Comparison of ENCODE assay signal across 14 cellular contexts in genomic region chr16:27974896-27975540, GRCh38.
A peak's percentile ranks its signal among the peaks of the same experiment; 100 is the strongest.
DNase-seq lines count a peak whose midpoint lies in the region; ATAC-seq and TF ChIP-seq lines count a peak whose summit lies in the region.
"Had no signal": no experiment of that assay in that cellular context is flagged by ENCODE, and none has a peak within 500 bp of the region (broad histone marks: within the 10 kb centered on the region; RNA-seq: fewer than 3 reads in every experiment).

No MANE protein-coding gene starts in this region.

- no peak overlapping the region for H2BK12ac ChIP-seq in trophoblast cell (ENCODE audit: low read length)

- no peaks in the 10 kb centered on the region for H3K4me1 ChIP-seq in trophoblast cell (ENCODE audit: control insufficient read depth in 1 of 2, insufficient read depth in 2 of 2, low read length in 2 of 2)
- H3K4me1 ChIP-seq in spleen: no peaks in the 10 kb centered on the region
- no peaks in the 10 kb centered on the region for H3K4me1 ChIP-seq in psoas muscle
- H3K4me1 ChIP-seq: BE2C, HAP-1 had no signal

- H3K4me3 ChIP-seq in trophoblast cell (ENCODE audit: low read depth, low read length) (no peak overlapping the region), spleen (no peak overlapping the region), psoas muscle (no peak overlapping the region)
- H3K4me3 ChIP-seq: GM23248, HAP-1 had no signal

- H3K4me1 Mint-ChIP-seq in glutamatergic neuron (ENCODE audit: low read depth, unreplicated experiment): no peaks in the 10 kb centered on the region

- DNase-seq in mesenteric fat pad (ENCODE audit: low spot score): peak; percentile 76
- DNase-seq in trophoblast cell: no peak
- DNase-seq in spleen: peak; percentile 12
- no peak for DNase-seq in RPMI8226
- no peak for DNase-seq in glutamatergic neuron
- DNase-seq in psoas muscle: no peak
- DNase-seq: ACHN; BE2C; C1 segment of cervical spinal cord; CD4-positive, CD25-positive, alpha-beta regulatory T cell; CD8-positive, alpha-beta memory T cell; COR-L47; GM23248 had no signal

- no peak overlapping the region for H4K8ac ChIP-seq in trophoblast cell (ENCODE audit: low read depth, low read length)

- no peak overlapping the region for H2BK5ac ChIP-seq in trophoblast cell (ENCODE audit: low read depth, low read length, poor library complexity)

- peaks cover 12% of the 10 kb centered on the region for H3K27me3 Mint-ChIP-seq in glutamatergic neuron (ENCODE audit: unreplicated experiment)

- TF ChIP-seq CTCF in spleen (IDR thresholded peaks at IDR 0.05 in 8 of 11, conservative IDR thresholded peaks at IDR 0.05 in 3 of 11) (no peak), glutamatergic neuron (IDR thresholded peaks at IDR 0.05; ENCODE audit: partially characterized antibody, unreplicated experiment) (no peak), psoas muscle (IDR thresholded peaks at IDR 0.05) (no peak)

- peaks cover 10% of the 10 kb centered on the region for H3K36me3 Mint-ChIP-seq in glutamatergic neuron (ENCODE audit: unreplicated experiment)
- H3K36me3 Mint-ChIP-seq: CD4-positive, CD25-positive, alpha-beta regulatory T cell; CD8-positive, alpha-beta memory T cell had no signal

- H2BK120ac ChIP-seq in trophoblast cell (ENCODE audit: insufficient read depth, low read length, poor library complexity): no peak overlapping the region

- no CpG with 5 or more reads among the region's 11 CpGs for WGBS in trophoblast cell (ENCODE audit: extremely low coverage, insufficient coverage, insufficient read length)
- WGBS in spleen, 5 donors: 79 to 89% (median 85%) methylated on average over 11 of the region's 11 CpGs
- WGBS in psoas muscle, 3 donors: 85 to 86% (median 86%) methylated on average over 11 of the region's 11 CpGs

- H3K4ac ChIP-seq in trophoblast cell (ENCODE audit: low read depth, low read length): no peak overlapping the region

- no peak overlapping the region for H3K23ac ChIP-seq in trophoblast cell (ENCODE audit: low read length)

- no peak overlapping the region for H3K4me3 Mint-ChIP-seq in glutamatergic neuron (ENCODE audit: unreplicated experiment)
- H3K4me3 Mint-ChIP-seq: CD4-positive, CD25-positive, alpha-beta regulatory T cell; CD8-positive, alpha-beta memory T cell had no signal

- TF ChIP-seq POLR2A in spleen (IDR thresholded peaks at IDR 0.05): no peak

- peaks cover 2% of the 10 kb centered on the region for H3K9me3 ChIP-seq in trophoblast cell (ENCODE audit: insufficient read depth, low read depth, low read length)
- H3K9me3 ChIP-seq in spleen: peaks cover 0 to 16% (median 6%) of the 10 kb centered on the region in 8 donors
- no peaks in the 10 kb centered on the region for H3K9me3 ChIP-seq in psoas muscle
- H3K9me3 ChIP-seq: BE2C, HAP-1 had no signal

- H3K4me2 ChIP-seq in trophoblast cell (ENCODE audit: low read length): no peak overlapping the region

- no peak overlapping the region for H2AK5ac ChIP-seq in trophoblast cell (ENCODE audit: low read length)

- H2AFZ ChIP-seq in trophoblast cell (ENCODE audit: insufficient read depth, low read length, poor library complexity): no peak overlapping the region
- H2AFZ ChIP-seq: GM23248 had no signal

- H3K27me3 ChIP-seq in trophoblast cell (ENCODE audit: insufficient read depth, low read length): no peaks in the 10 kb centered on the region
- peaks cover 0 to 31% (median 0%) of the 10 kb centered on the region in 7 donors for H3K27me3 ChIP-seq in spleen (replicated peaks in 1 of 7)
- peaks cover 0 to 4% (median 4%) of the 10 kb centered on the region in 3 donors for H3K27me3 ChIP-seq in psoas muscle (ENCODE audit: insufficient read depth in 3 of 3, low read length in 2 of 3)
- H3K27me3 ChIP-seq: BE2C had no signal

- H3K79me1 ChIP-seq in trophoblast cell (ENCODE audit: low read length): no peaks in the 10 kb centered on the region

- H3K9me3 Mint-ChIP-seq in glutamatergic neuron (ENCODE audit: unreplicated experiment): peaks cover 7% of the 10 kb centered on the region
- H3K9me3 Mint-ChIP-seq: CD8-positive, alpha-beta memory T cell had no signal

- H4K12ac ChIP-seq in trophoblast cell (ENCODE audit: low read depth, low read length): no peak overlapping the region

- no peaks in the 10 kb centered on the region for H3K79me2 ChIP-seq in trophoblast cell (ENCODE audit: control insufficient read depth, insufficient read depth, low read length, poor library complexity)

- no peak overlapping the region for H4K91ac ChIP-seq in trophoblast cell (ENCODE audit: low read depth, low read length)

- no peak overlapping the region for H3K14ac ChIP-seq in trophoblast cell (ENCODE audit: low read length)

- no peak overlapping the region for H3K27ac Mint-ChIP-seq in glutamatergic neuron (ENCODE audit: unreplicated experiment)
- H3K27ac Mint-ChIP-seq: CD4-positive, CD25-positive, alpha-beta regulatory T cell; CD8-positive, alpha-beta memory T cell had no signal

- ATAC-seq in psoas muscle: no peak

- H3K27ac ChIP-seq in trophoblast cell (ENCODE audit: low read depth, low read length) (no peak overlapping the region), spleen (no peak overlapping the region), psoas muscle (no peak overlapping the region)
- H3K27ac ChIP-seq: GM23248 had no signal

- H3K36me3 ChIP-seq in trophoblast cell (ENCODE audit: control insufficient read depth in 1 of 2, insufficient read depth in 2 of 2, low read length in 2 of 2) (no peaks in the 10 kb centered on the region), spleen (no peaks in the 10 kb centered on the region), psoas muscle (ENCODE audit: insufficient read depth in 1 of 2, low read depth in 1 of 2) (no peaks in the 10 kb centered on the region)
- H3K36me3 ChIP-seq: BE2C, HAP-1 had no signal

- H3K9ac ChIP-seq in trophoblast cell (ENCODE audit: low read length): peak overlapping the region; percentile 44
- H3K9ac ChIP-seq: GM23248 had no signal

- intact Hi-C loops in spleen (cut with DNase I; ENCODE audit: low total_unique reads) (no loop called here), psoas muscle (cut with DNase I) (loop anchor here in 1 of 2 donors (5.0 kb wide), 1 partner anchor 97 kb away; no protein-coding TSS in a partner anchor)

- H3K18ac ChIP-seq in trophoblast cell (ENCODE audit: low read length): no peak overlapping the region

Comparison
In these comparisons a context has a peak if more than half of its experiments do, and no peak if none do; other contexts are left out.
1. DNase-seq: peak in mesenteric fat pad (single experiment) and spleen (single experiment); none in trophoblast cell (0 of 2), RPMI8226 (single experiment), glutamatergic neuron (single experiment) and psoas muscle (0 of 2).